In genomic region chr6:134456284-134456683, GRCh38 we compare ENCODE assay signal across 20 cellular contexts.
DNase-seq lines count a peak whose midpoint lies in the region; ATAC-seq lines count a peak whose summit lies in the region.
"Had no signal": no experiment of that assay in that cellular context is flagged by ENCODE, and none has a peak within 500 bp of the region (broad histone marks: within the 10 kb centered on the region; RNA-seq: fewer than 3 reads in every experiment).

No MANE protein-coding gene starts in this region.

- intact Hi-C loops in posterior vena cava (cut with DNase I), result no loop called here

- DNase-seq in NK-92 treated with Interleukin-12 subunit alpha and Interleukin-12 subunit beta, amount 100 ng/mL, for 24 hours (lab: John Stamatoyannopoulos, UW), result peak; percentile 4
- DNase-seq in NK-92 (lab: John Stamatoyannopoulos, UW; ENCODE audit: unreplicated experiment), result no peak
- DNase-seq in stimulated activated naive CD4-positive, alpha-beta T cell treated with Interleukin-2 at 50 U/mL for 16 hours (lab: John Stamatoyannopoulos, UW), result peak; percentile 1
- DNase-seq in stimulated activated naive CD4-positive, alpha-beta T cell (lab: John Stamatoyannopoulos, UW), result no peak
- peak; percentile 42 for DNase-seq in central memory CD4-positive, alpha-beta T cell
- no peak for DNase-seq in posterior vena cava (ENCODE audit: low spot score)
- no peak for DNase-seq in activated CD4-positive, alpha-beta T cell treated with anti-CD3 and anti-CD28 coated beads, Interleukin-2, amount 50 U/mL, for 4 hours
- DNase-seq: AML-193, COR-L47, DMS 273 treated with DMSO at 0.1 percent for 48 hours, GDM1, H9, Karpas-422, MM.1S, NCI-H1092, NCI-H1436 treated with DMSO at 0.1 percent for 48 hours, NCI-H2029, Right ventricle myocardium superior had no signal

- no peak for ATAC-seq in HG02884 (IDR thresholded peaks at IDR 0.05; ENCODE audit: unreplicated experiment)
- ATAC-seq: Panc1 had no signal

Comparison
In these comparisons a context has a peak if more than half of its experiments do, and no peak if none do; other contexts are left out.
1. DNase-seq: peak in NK-92 treated with Interleukin-12 subunit alpha and Interleukin-12 subunit beta, amount 100 ng/mL, for 24 hours (single experiment), stimulated activated naive CD4-positive, alpha-beta T cell treated with Interleukin-2 at 50 U/mL for 16 hours (single experiment) and central memory CD4-positive, alpha-beta T cell (single experiment); none in NK-92 (single experiment), stimulated activated naive CD4-positive, alpha-beta T cell (0 of 6), posterior vena cava (single experiment) and activated CD4-positive, alpha-beta T cell treated with anti-CD3 and anti-CD28 coated beads, Interleukin-2, amount 50 U/mL, for 4 hours (0 of 2).